10 cellular contexts compared by ENCODE assay signal in genomic region chr22:20422965-20423635, GRCh38. TPM values are rescaled to one million over a fixed set of nuclear protein-coding genes. Genes with fewer than 3 reads are reported as not detected.
DNase-seq lines count a peak whose midpoint lies in the region; ATAC-seq and TF ChIP-seq lines count a peak whose summit lies in the region.
"Had no signal": no experiment of that assay in that cellular context is flagged by ENCODE, and none has a peak within 500 bp of the region (broad histone marks: within the 10 kb centered on the region; RNA-seq: fewer than 3 reads in every experiment).

No MANE protein-coding gene starts in this region.

- CTCF ChIA-PET in CD4-positive, alpha-beta T cell (lab: Charles Lee), result no interaction called here

- H3K27me3 ChIP-seq in dorsolateral prefrontal cortex, result no peaks in the 10 kb centered on the region
- H3K27me3 ChIP-seq in stomach smooth muscle (ENCODE audit: control insufficient read depth in 1 of 2, insufficient read depth in 2 of 2, low read length in 2 of 2), result no peaks in the 10 kb centered on the region
- H3K27me3 ChIP-seq in CD4-positive, alpha-beta T cell (ENCODE audit: control insufficient read depth, insufficient read depth, low read length), result peaks cover 6% of the 10 kb centered on the region

- H3K9ac ChIP-seq in stomach smooth muscle (ENCODE audit: low read length in 2 of 2), result no peak overlapping the region

- no peaks in the 10 kb centered on the region for H3K36me3 Mint-ChIP-seq in CD4-positive, alpha-beta T cell (ENCODE audit: low read depth)

- peaks cover 5% of the 10 kb centered on the region for H3K4me1 Mint-ChIP-seq in CD4-positive, alpha-beta T cell (ENCODE audit: low read depth)

- H3K9me3 Mint-ChIP-seq in CD4-positive, alpha-beta T cell, result no peaks in the 10 kb centered on the region
- H3K9me3 Mint-ChIP-seq: effector memory CD8-positive, alpha-beta T cell had no signal

- H3K4me1 ChIP-seq in stomach smooth muscle (ENCODE audit: control insufficient read depth, insufficient read depth, low read length), result peaks cover 24% of the 10 kb centered on the region

- DNase-seq in LHCN-M2 (ENCODE audit: low read depth), result peak; percentile 18
- peak in 9 of 10 donors; percentile 84 to 93 (median 91) for DNase-seq in dorsolateral prefrontal cortex
- DNase-seq in medulla oblongata (ENCODE audit: extremely low spot score), result peak; percentile 93
- DNase-seq in islet precursor cell, result no peak
- DNase-seq in CD4-positive, alpha-beta T cell, result no peak
- DNase-seq: effector memory CD8-positive, alpha-beta T cell had no signal

- peak in 14 of 56 donors; percentile 10 to 50 (median 16) for TF ChIP-seq CTCF in dorsolateral prefrontal cortex (IDR thresholded peaks at IDR 0.05 in 54 of 56, conservative IDR thresholded peaks at IDR 0.05 in 2 of 56; ENCODE audit: low read depth in 1 of 56, partially characterized antibody in 56 of 56)
- TF ChIP-seq CTCF in CD4-positive, alpha-beta T cell (IDR thresholded peaks at IDR 0.05), result no peak

- POLR2A ChIA-PET in CD4-positive, alpha-beta T cell (lab: Charles Lee), result interaction anchor here (0.8 kb wide), 1 partner anchor 40 kb away, joined by 3 read pairs; no protein-coding TSS in a partner anchor

- peak overlapping the region in 57 of 59 donors; percentile 16 to 86 (median 74) for H3K27ac ChIP-seq in dorsolateral prefrontal cortex
- peak overlapping the region; percentile 24 for H3K27ac ChIP-seq in stomach smooth muscle (ENCODE audit: low read length)
- no peak overlapping the region for H3K27ac ChIP-seq in CD4-positive, alpha-beta T cell (ENCODE audit: low read depth, low read length)

- peaks cover 13% of the 10 kb centered on the region for H3K27me3 Mint-ChIP-seq in CD4-positive, alpha-beta T cell

- no peak overlapping the region for H3K27ac Mint-ChIP-seq in CD4-positive, alpha-beta T cell
- H3K27ac Mint-ChIP-seq: effector memory CD8-positive, alpha-beta T cell had no signal

- peaks cover 0 to 7% of the 10 kb centered on the region in 2 donors for H3K36me3 ChIP-seq in stomach smooth muscle (ENCODE audit: control insufficient read depth in 2 of 2, insufficient read depth in 2 of 2, low read length in 2 of 2)

- intact Hi-C loops in dorsolateral prefrontal cortex (cut with DNase I), result loop anchor here (2.0 to 10.0 kb wide), 4 partner anchors 34 to 274 kb away; no protein-coding TSS in a partner anchor
- intact Hi-C loops in CD4-positive, alpha-beta T cell (cut with DNase I, micrococcal nuclease), result no loop called here

- H3K9me3 ChIP-seq in stomach smooth muscle (ENCODE audit: control insufficient read depth in 2 of 2, low read length in 2 of 2), result no peaks in the 10 kb centered on the region
- no peaks in the 10 kb centered on the region for H3K9me3 ChIP-seq in CD4-positive, alpha-beta T cell (ENCODE audit: control insufficient read depth, low read length)
- H3K9me3 ChIP-seq: upper lobe of left lung had no signal

- H3K4me3 ChIP-seq in dorsolateral prefrontal cortex (peak overlapping the region in 9 of 59 donors; percentile 0 to 36 (median 15)), stomach smooth muscle (ENCODE audit: low read length in 2 of 2) (no peak overlapping the region)
- H3K4me3 ChIP-seq: upper lobe of left lung had no signal

- no peak overlapping the region for H3K4me3 Mint-ChIP-seq in CD4-positive, alpha-beta T cell

- ATAC-seq in HG02870 (IDR thresholded peaks at IDR 0.05; ENCODE audit: unreplicated experiment) (no peak), HG03460 (IDR thresholded peaks at IDR 0.05; ENCODE audit: unreplicated experiment) (no peak)
- no peak for ATAC-seq in CD4-positive, alpha-beta T cell (ENCODE audit: poor library complexity)
- ATAC-seq: effector memory CD8-positive, alpha-beta T cell had no signal

RNA-seq across cellular contexts. Expression of gene SCARF2, which starts 14.5 kb away (rescaled TPM):
- total RNA-seq in LHCN-M2 (2014; rRNA removed) (13.3 and 18.0 TPM in 2 replicates), dorsolateral prefrontal cortex (1 to 10 TPM; 1.9 to 7.0 (median 4.2) TPM)
- polyA plus RNA-seq in LHCN-M2 (2012), result 16.2 TPM
- 1 to 10 TPM; 2.5 to 3.1 TPM for total RNA-seq in CD4-positive, alpha-beta T cell

RNA-seq across cellular contexts. Expression of gene ZNF74, which starts 29.1 kb away (rescaled TPM):
- 9.8 and 9.9 TPM in 2 replicates for total RNA-seq in LHCN-M2 (2014; rRNA removed)
- polyA plus RNA-seq in LHCN-M2 (2012), result 4.6 TPM
- total RNA-seq in dorsolateral prefrontal cortex, result 10 to 100 TPM; 11.3 to 30.5 (median 20.4) TPM
- total RNA-seq in CD4-positive, alpha-beta T cell, result 1 to 10 TPM; 1.7 to 2.3 TPM

Comparison
In these comparisons a context has a peak if more than half of its experiments do, and no peak if none do; other contexts are left out.
1. DNase-seq: peak in LHCN-M2 (single experiment), dorsolateral prefrontal cortex (9 of 10) and medulla oblongata (single experiment); none in islet precursor cell (single experiment) and CD4-positive, alpha-beta T cell (0 of 10).
2. intact Hi-C loops: an anchor here in dorsolateral prefrontal cortex (2.0 to 10.0 kb wide); none called in CD4-positive, alpha-beta T cell.